Comparison of ENCODE assay signal across 9 cellular contexts in genomic region chr7:16647435-16647960, GRCh38. TPM values are rescaled to one million over a fixed set of nuclear protein-coding genes. Genes with fewer than 3 reads are reported as not detected.
DNase-seq lines count a peak whose midpoint lies in the region; ATAC-seq, FAIRE-seq and TF ChIP-seq lines count a peak whose summit lies in the region.
"Had no signal": no experiment of that assay in that cellular context is flagged by ENCODE, and none has a peak within 500 bp of the region (broad histone marks: within the 10 kb centered on the region; RNA-seq: fewer than 3 reads in every experiment).

No MANE protein-coding gene starts in this region.

- peak overlapping the region; percentile 79 for H3K4me2 ChIP-seq in HepG2 (ENCODE audit: low read depth, low read length)

- POLR2A ChIA-PET in HepG2 (lab: Yijun Ruan, JAX): no interaction called here
- POLR2A ChIA-PET in activated CD8-positive, alpha-beta T cell treated with anti-CD3 and anti-CD28 coated beads for 36 hours (lab: Charles Lee): interaction anchor here (1.4 to 3.6 kb wide), 5 partner anchors 9 to 226 kb away, joined by 7 to 30 read pairs (median 15); partner anchors contain the start of gene CRPPA

- H3K36me3 Mint-ChIP-seq in activated CD8-positive, alpha-beta T cell treated with anti-CD3 and anti-CD28 coated beads for 36 hours (ENCODE audit: low read depth): peaks cover 40% of the 10 kb centered on the region

- no peak for TF ChIP-seq CTCF in HepG2 (CRISPR knock-in tag; IDR thresholded peaks at IDR 0.05)
- no peak for TF ChIP-seq CTCF in right lobe of liver (IDR thresholded peaks at IDR 0.05)
- no peak for TF ChIP-seq CTCF in activated CD8-positive, alpha-beta T cell treated with anti-CD3 and anti-CD28 coated beads for 36 hours (IDR thresholded peaks at IDR 0.05)
- no peak for TF ChIP-seq CTCF in vagina (IDR thresholded peaks at IDR 0.05)
- TF ChIP-seq CTCF in ascending aorta (IDR thresholded peaks at IDR 0.05): no peak

- H3K79me2 ChIP-seq in HepG2 (ENCODE audit: insufficient read depth, low read length): peaks cover 81% of the 10 kb centered on the region

- H3K36me3 ChIP-seq in HepG2 (replicated peaks in 1 of 2; ENCODE audit: control insufficient read depth in 1 of 2, insufficient read depth in 2 of 2, low read length in 2 of 2): no peaks in the 10 kb centered on the region; a peak in 1 of 5 replicates
- no peaks in the 10 kb centered on the region for H3K36me3 ChIP-seq in right lobe of liver
- H3K36me3 ChIP-seq in iPS-20b (ENCODE audit: insufficient read depth, low read depth, low read length): no peaks in the 10 kb centered on the region
- no peaks in the 10 kb centered on the region for H3K36me3 ChIP-seq in vagina
- H3K36me3 ChIP-seq in ascending aorta: no peaks in the 10 kb centered on the region

- ATAC-seq in HepG2 (no peak), right lobe of liver (no peak)
- ATAC-seq in activated CD8-positive, alpha-beta T cell treated with anti-CD3 and anti-CD28 coated beads for 36 hours: no peak

- H3K4me1 Mint-ChIP-seq in activated CD8-positive, alpha-beta T cell treated with anti-CD3 and anti-CD28 coated beads for 36 hours (ENCODE audit: low read depth): peaks cover 66% of the 10 kb centered on the region

- peak overlapping the region; percentile 82 for H3K9ac ChIP-seq in HepG2 (ENCODE audit: insufficient read depth, low read depth, low read length)
- H3K9ac ChIP-seq in iPS-20b (ENCODE audit: low read depth, low read length): peak overlapping the region; percentile 88; the same call in 1 of the 2 replicates

- H3K4me3 ChIP-seq in HepG2 (replicated peaks in 1 of 3; ENCODE audit: insufficient read depth in 1 of 3, low read depth in 2 of 3, low read length in 3 of 3) (peak overlapping the region; percentile 92 to 97 (median 94); a peak in 5 of 6 replicates), right lobe of liver (no peak overlapping the region), iPS-20b (ENCODE audit: low read length) (peak overlapping the region; percentile 95), vagina (peak overlapping the region; percentile 71 to 95), ascending aorta (peak overlapping the region in 1 of 2 donors; percentile 96)

- TF ChIP-seq RAD21 in HepG2 (CRISPR knock-in tag; IDR thresholded peaks at IDR 0.05): no peak

- intact Hi-C loops in HepG2 (cut with micrococcal nuclease; ENCODE audit: unreplicated experiment) (loop anchor here (2.0 kb wide), 1 partner anchor 13 kb away; no protein-coding TSS in a partner anchor), right lobe of liver (cut with DNase I) (no loop called here), vagina (cut with DNase I) (no loop called here), ascending aorta (cut with DNase I) (loop anchor here (2.0 to 5.0 kb wide), 4 partner anchors 315 to 1295 kb away; partner anchors contain the start of genes AHR, MEOX2 and SNX13)
- intact Hi-C loops in activated CD8-positive, alpha-beta T cell treated with anti-CD3 and anti-CD28 coated beads for 36 hours (cut with micrococcal nuclease): no loop called here

- peak overlapping the region; percentile 93 for H3K4me3 Mint-ChIP-seq in activated CD8-positive, alpha-beta T cell treated with anti-CD3 and anti-CD28 coated beads for 36 hours

- no peak for FAIRE-seq in HepG2 (lab: Jason Lieb, UNC)
- FAIRE-seq: GM18507 had no signal

- CTCF ChIA-PET in HepG2 (lab: Yijun Ruan, JAX; ENCODE audit: low intra/inter-chr PET ratio, low total read pairs): no interaction called here
- CTCF ChIA-PET in activated CD8-positive, alpha-beta T cell treated with anti-CD3 and anti-CD28 coated beads for 36 hours (lab: Charles Lee): no interaction called here

- no peaks in the 10 kb centered on the region for H3K27me3 Mint-ChIP-seq in activated CD8-positive, alpha-beta T cell treated with anti-CD3 and anti-CD28 coated beads for 36 hours

- H3K27ac Mint-ChIP-seq in activated CD8-positive, alpha-beta T cell treated with anti-CD3 and anti-CD28 coated beads for 36 hours: peak overlapping the region; percentile 81

- H3K9me3 ChIP-seq in HepG2 (ENCODE audit: low read length): no peaks in the 10 kb centered on the region
- no peaks in the 10 kb centered on the region for H3K9me3 ChIP-seq in right lobe of liver
- H3K9me3 ChIP-seq in iPS-20b (ENCODE audit: insufficient read depth, low read depth, low read length): no peaks in the 10 kb centered on the region
- H3K9me3 ChIP-seq in vagina: no peaks in the 10 kb centered on the region
- no peaks in the 10 kb centered on the region for H3K9me3 ChIP-seq in ascending aorta

- H2AFZ ChIP-seq in HepG2 (ENCODE audit: low read length): no peak overlapping the region

- in situ Hi-C loops in HepG2 (cut with HindIII; ENCODE audit: extremely low pct_ligation_motif_present, low pct_unique_long_range_greater_than_20kb): no loop called here

- H3K4me1 ChIP-seq in HepG2 (ENCODE audit: insufficient read depth, low read length) (peaks cover 69% of the 10 kb centered on the region), right lobe of liver (peaks cover 0 to 8% (median 4%) of the 10 kb centered on the region in 4 donors), iPS-20b (ENCODE audit: insufficient read depth, low read length) (peaks cover 29% of the 10 kb centered on the region), vagina (peaks cover 73% of the 10 kb centered on the region), ascending aorta (peaks cover 0 to 17% of the 10 kb centered on the region in 2 donors)

- BruUV-seq in HepG2 (replicated peaks; lab: Mats Ljungman, UMichigan): no TSS peak

- WGBS in HepG2 (ENCODE audit: low lambda C conversion rate): 48% methylated on average over 2 of the region's 2 CpGs
- WGBS in right lobe of liver (ENCODE audit: insufficient coverage, low coverage, low lambda C conversion rate, missing lambda C conversion rate): 58% methylated on average over 2 of the region's 2 CpGs

- TF ChIP-seq POLR2A in HepG2 (IDR thresholded peaks at IDR 0.05; ENCODE audit: insufficient read depth in 1 of 2, low read depth in 2 of 2, low read length in 2 of 2) (no peak), right lobe of liver (IDR thresholded peaks at IDR 0.05) (no peak), vagina (IDR thresholded peaks at IDR 0.05) (no peak)

- H3K27me3 ChIP-seq in HepG2 (ENCODE audit: control insufficient read depth in 1 of 2, insufficient read depth in 2 of 2, low read length in 2 of 2): no peaks in the 10 kb centered on the region; a peak in 1 of 5 replicates
- no peaks in the 10 kb centered on the region for H3K27me3 ChIP-seq in right lobe of liver
- peaks cover 11% of the 10 kb centered on the region for H3K27me3 ChIP-seq in iPS-20b (ENCODE audit: insufficient read depth, low read length)
- H3K27me3 ChIP-seq in vagina: no peaks in the 10 kb centered on the region
- no peaks in the 10 kb centered on the region for H3K27me3 ChIP-seq in ascending aorta

- H3K27ac ChIP-seq in HepG2 (ENCODE audit: extremely low read length, insufficient read depth, low read length): no peak overlapping the region
- no peak overlapping the region for H3K27ac ChIP-seq in right lobe of liver
- no peak overlapping the region for H3K27ac ChIP-seq in iPS-20b (ENCODE audit: low read length)
- H3K27ac ChIP-seq in vagina: peak overlapping the region; percentile 93
- no peak overlapping the region for H3K27ac ChIP-seq in ascending aorta

- H4K20me1 ChIP-seq in HepG2 (ENCODE audit: insufficient read depth, low read length): peaks cover 26% of the 10 kb centered on the region

- no peak for TF ChIP-seq EP300 in HepG2 (IDR thresholded peaks at IDR 0.05; ENCODE audit: low read depth in 2 of 2, low read length in 2 of 2)
- TF ChIP-seq EP300 in HepG2 (CRISPR knock-in tag; IDR thresholded peaks at IDR 0.05; ENCODE audit: borderline replicate concordance): no peak

- DNase-seq in HepG2 (ENCODE audit: low spot score): no peak
- no peak for DNase-seq in right lobe of liver
- DNase-seq in activated CD8-positive, alpha-beta T cell treated with anti-CD3 and anti-CD28 coated beads for 36 hours: no peak
- DNase-seq in vagina (ENCODE audit: extremely low spot score in 2 of 2): no peak
- DNase-seq in DMS53 treated with DMSO at 0.1 percent for 48 hours (lab: John Stamatoyannopoulos, UW; ENCODE audit: unreplicated experiment): no peak
- DNase-seq in HUDEP-2 (lab: John Stamatoyannopoulos, UW; ENCODE audit: unreplicated experiment in 76 of 76): no peak
- no peak for DNase-seq in ascending aorta (ENCODE audit: low spot score in 2 of 2)

- H3K9me3 Mint-ChIP-seq in activated CD8-positive, alpha-beta T cell treated with anti-CD3 and anti-CD28 coated beads for 36 hours: no peaks in the 10 kb centered on the region

RNA-seq across cellular contexts. Expression of gene BZW2, which starts 1.5 kb away (rescaled TPM):
- total RNA-seq in HepG2 (2016; rRNA removed; fragmentation: Illumina TruSeq; extraction: Trizol) (95.2 and 111 TPM in 2 replicates), right lobe of liver (10 to 100 TPM in 5 of 6 experiments, 1 to 10 TPM in 1; 9.6 to 25.3 (median 12.1) TPM), vagina (61.4 TPM), ascending aorta (18.0 TPM)
- total RNA-seq in HepG2 (2016; cell fraction: cytosol; rRNA removed; fragmentation: Illumina TruSeq; extraction: Trizol; ENCODE audit: low read depth): 24.6 and 26.3 TPM in 2 replicates
- total RNA-seq in HepG2 (2016; cell fraction: insoluble cytoplasmic fraction; rRNA removed; fragmentation: Illumina TruSeq; extraction: Trizol): 91.8 and 119 TPM in 2 replicates
- total RNA-seq in HepG2 (2016; cell fraction: membrane; rRNA removed; fragmentation: Illumina TruSeq; extraction: Trizol): 43.6 and 54.1 TPM in 2 replicates
- 59.6 and 61.1 TPM in 2 replicates for total RNA-seq in HepG2 (2016; cell fraction: nucleus; rRNA removed; fragmentation: Illumina TruSeq; extraction: Trizol)
- polyA plus RNA-seq in HepG2 (2011; rRNA removed): 18.9 and 21.8 TPM in 2 replicates
- 15.7 and 20.2 TPM in 2 replicates for polyA plus RNA-seq in HepG2 (2011; cell fraction: cytosol; rRNA removed)
- 10.2 and 13.5 TPM in 2 replicates for polyA plus RNA-seq in HepG2 (2011; cell fraction: nucleus; rRNA removed)
- polyA plus RNA-seq in HepG2 (2012): 41.3 and 44.8 TPM in 2 replicates
- 18.9 and 19.3 TPM in 2 replicates for polyA plus RNA-seq in HepG2 (2016; cell fraction: cytosol; fragmentation: Illumina TruSeq; extraction: Trizol; ENCODE audit: low read depth)
- polyA plus RNA-seq in HepG2 (2016; cell fraction: insoluble cytoplasmic fraction; fragmentation: Illumina TruSeq; extraction: Trizol; ENCODE audit: low read depth): 110 and 116 TPM in 2 replicates
- polyA plus RNA-seq in HepG2 (2016; cell fraction: membrane; fragmentation: Illumina TruSeq; extraction: Trizol; ENCODE audit: low read depth): 35.7 and 40.4 TPM in 2 replicates
- 70.6 and 75.4 TPM in 2 replicates for polyA plus RNA-seq in HepG2 (2016; cell fraction: nucleus; fragmentation: Illumina TruSeq; extraction: Trizol; ENCODE audit: insufficient read depth, low read depth)
- polyA minus RNA-seq in HepG2 (2011; rRNA and poly(A)+ RNA removed; ENCODE audit: low replicate concordance): 13.7 and 46.5 TPM in 2 replicates
- polyA minus RNA-seq in HepG2 (2011; cell fraction: cytosol; rRNA and poly(A)+ RNA removed): 18.9 and 20.9 TPM in 2 replicates
- 16.3 and 16.4 TPM in 2 replicates for polyA minus RNA-seq in HepG2 (2011; cell fraction: nucleus; rRNA and poly(A)+ RNA removed)
- total RNA-seq in activated CD8-positive, alpha-beta T cell treated with anti-CD3 and anti-CD28 coated beads for 36 hours: 100 to 1,000 TPM; 120 to 123 TPM

RNA-seq across cellular contexts. Expression of gene ANKMY2, which starts 1.9 kb away (rescaled TPM):
- total RNA-seq in HepG2 (2016; rRNA removed; fragmentation: Illumina TruSeq; extraction: Trizol) (21.6 and 32.0 TPM in 2 replicates), right lobe of liver (1 to 10 TPM; 4.2 to 7.1 (median 4.7) TPM), vagina (13.8 TPM), ascending aorta (11.2 TPM)
- 3.9 and 4.5 TPM in 2 replicates for total RNA-seq in HepG2 (2016; cell fraction: cytosol; rRNA removed; fragmentation: Illumina TruSeq; extraction: Trizol; ENCODE audit: low read depth)
- 24.4 and 33.4 TPM in 2 replicates for total RNA-seq in HepG2 (2016; cell fraction: insoluble cytoplasmic fraction; rRNA removed; fragmentation: Illumina TruSeq; extraction: Trizol)
- total RNA-seq in HepG2 (2016; cell fraction: membrane; rRNA removed; fragmentation: Illumina TruSeq; extraction: Trizol): 7.4 and 9.7 TPM in 2 replicates
- total RNA-seq in HepG2 (2016; cell fraction: nucleus; rRNA removed; fragmentation: Illumina TruSeq; extraction: Trizol): 21.8 and 22.0 TPM in 2 replicates
- 11.1 and 12.2 TPM in 2 replicates for polyA plus RNA-seq in HepG2 (2011; rRNA removed)
- polyA plus RNA-seq in HepG2 (2011; cell fraction: cytosol; rRNA removed): 6.9 and 9.6 TPM in 2 replicates
- 15.2 and 29.4 TPM in 2 replicates for polyA plus RNA-seq in HepG2 (2011; cell fraction: nucleus; rRNA removed)
- polyA plus RNA-seq in HepG2 (2012): 8.1 and 11.2 TPM in 2 replicates
- polyA plus RNA-seq in HepG2 (2016; cell fraction: cytosol; fragmentation: Illumina TruSeq; extraction: Trizol; ENCODE audit: low read depth): 2.0 and 2.3 TPM in 2 replicates
- 24.1 and 25.7 TPM in 2 replicates for polyA plus RNA-seq in HepG2 (2016; cell fraction: insoluble cytoplasmic fraction; fragmentation: Illumina TruSeq; extraction: Trizol; ENCODE audit: low read depth)
- 3.7 and 4.4 TPM in 2 replicates for polyA plus RNA-seq in HepG2 (2016; cell fraction: membrane; fragmentation: Illumina TruSeq; extraction: Trizol; ENCODE audit: low read depth)
- 21.6 and 21.7 TPM in 2 replicates for polyA plus RNA-seq in HepG2 (2016; cell fraction: nucleus; fragmentation: Illumina TruSeq; extraction: Trizol; ENCODE audit: insufficient read depth, low read depth)
- polyA minus RNA-seq in HepG2 (2011; rRNA and poly(A)+ RNA removed; ENCODE audit: low replicate concordance): 5.6 and 11.4 TPM in 2 replicates
- 5.4 and 6.8 TPM in 2 replicates for polyA minus RNA-seq in HepG2 (2011; cell fraction: cytosol; rRNA and poly(A)+ RNA removed)
- polyA minus RNA-seq in HepG2 (2011; cell fraction: nucleus; rRNA and poly(A)+ RNA removed): 25.9 and 29.4 TPM in 2 replicates
- 10 to 100 TPM in 1 of 2 experiments, 1 to 10 TPM in 1; 9.8 to 10.5 TPM for total RNA-seq in activated CD8-positive, alpha-beta T cell treated with anti-CD3 and anti-CD28 coated beads for 36 hours

Comparison
In these comparisons a context has a peak if more than half of its experiments do, and no peak if none do; other contexts are left out.
1. H3K4me3 ChIP-seq: peak in HepG2 (3 of 3), iPS-20b (single experiment) and vagina (2 of 2); none in right lobe of liver (0 of 3).
2. intact Hi-C loops: an anchor here in HepG2 (2.0 kb wide) and ascending aorta (2.0 to 5.0 kb wide); none called in right lobe of liver, activated CD8-positive, alpha-beta T cell treated with anti-CD3 and anti-CD28 coated beads for 36 hours and vagina.